In genomic region chr16:48374255-48374654, GRCh38 we compare ENCODE assay signal across 2 cellular contexts.
A peak's percentile ranks its signal among the peaks of the same experiment; 100 is the strongest.
TF ChIP-seq lines count a peak whose summit lies in the region.

No MANE protein-coding gene starts in this region.

TF ChIP-seq in K562, 482 proteins besides CTCF, POLR2A, EP300 and RAD21 (continued from another document and continues in another):
- peak; percentile 39; the same call in 1 of the 2 replicates for TF ChIP-seq ARID1B (IDR thresholded peaks at IDR 0.05)
- no peak for TF ChIP-seq REST (CRISPR knock-in tag; IDR thresholded peaks at IDR 0.05; ENCODE audit: low read depth)
- no peak for TF ChIP-seq THRAP3 (IDR thresholded peaks at IDR 0.05; ENCODE audit: borderline replicate concordance)
- TF ChIP-seq ZNF280A (IDR thresholded peaks at IDR 0.05; ENCODE audit: low read depth, partially characterized antibody) = no peak
- TF ChIP-seq EZH2 (IDR thresholded peaks at IDR 0.05; ENCODE audit: borderline replicate concordance, low read depth, low read length) = no peak
- TF ChIP-seq ZNF263 (CRISPR knock-in tag; IDR thresholded peaks at IDR 0.05; ENCODE audit: borderline replicate concordance) = no peak
- TF ChIP-seq MAFG (tag; conservative IDR thresholded peaks at IDR 0.05) = peak; percentile 39; the same call in 1 of the 2 replicates
- TF ChIP-seq SRSF7 (optimal IDR thresholded peaks at IDR 0.05; ENCODE audit: low read depth, low read length) = no peak
- peak; percentile 52; the same call in 1 of the 2 replicates for TF ChIP-seq C11orf30 (IDR thresholded peaks at IDR 0.05; ENCODE audit: low read depth)
- TF ChIP-seq DPF2 (IDR thresholded peaks at IDR 0.05) = peak; percentile 49; the same call in 1 of the 2 replicates
- TF ChIP-seq HMGN3 (IDR thresholded peaks at IDR 0.05; ENCODE audit: borderline replicate concordance, extremely low read depth, insufficient read length, low read depth, low read length) = no peak
- TF ChIP-seq HSF4 (CRISPR knock-in tag; IDR thresholded peaks at IDR 0.05; ENCODE audit: borderline replicate concordance) = no peak
- no peak for TF ChIP-seq CHAMP1 (IDR thresholded peaks at IDR 0.05)
- TF ChIP-seq EHMT2 (IDR thresholded peaks at IDR 0.05) = no peak
- no peak for TF ChIP-seq MTA3 (IDR thresholded peaks at IDR 0.05; ENCODE audit: borderline replicate concordance)
- TF ChIP-seq ZFP1 (CRISPR knock-in tag; IDR thresholded peaks at IDR 0.05) = peak; percentile 49; the same call in 1 of the 2 replicates
- peak; percentile 62 for TF ChIP-seq PRDM10 (IDR thresholded peaks at IDR 0.05; ENCODE audit: partially characterized antibody)

TF ChIP-seq in HEK293T, 16 proteins besides CTCF, POLR2A, EP300 and RAD21:
- TF ChIP-seq CTBP1 (IDR thresholded peaks at IDR 0.05; ENCODE audit: borderline replicate concordance) (no peak), L3MBTL2 (conservative IDR thresholded peaks at IDR 0.05) (no peak), SP1 (IDR thresholded peaks at IDR 0.05) (no peak), LEF1 (IDR thresholded peaks at IDR 0.05; ENCODE audit: borderline replicate concordance) (no peak), ZNF384 (IDR thresholded peaks at IDR 0.05) (no peak), ARNT (IDR thresholded peaks at IDR 0.05) (no peak), FOXA1 (IDR thresholded peaks at IDR 0.05) (no peak), TARDBP (IDR thresholded peaks at IDR 0.05) (no peak), ELF4 (IDR thresholded peaks at IDR 0.05) (no peak), SUZ12 (IDR thresholded peaks at IDR 0.05) (no peak)
